ENCODE assay signal across 19 cellular contexts in genomic region chr9:101429736-101430135, GRCh38. TPM values are rescaled to one million over a fixed set of nuclear protein-coding genes. Genes with fewer than 3 reads are reported as not detected.
A peak's percentile ranks its signal among the peaks of the same experiment; 100 is the strongest.
DNase-seq lines count a peak whose midpoint lies in the region; ATAC-seq and TF ChIP-seq lines count a peak whose summit lies in the region.
"Had no signal": no experiment of that assay in that cellular context is flagged by ENCODE, and none has a peak within 500 bp of the region (broad histone marks: within the 10 kb centered on the region; RNA-seq: fewer than 3 reads in every experiment).

No MANE protein-coding gene starts in this region.

- H3K79me2 ChIP-seq in KMS-11 (ENCODE audit: insufficient read depth, low read depth) (no peaks in the 10 kb centered on the region), osteoblast (ENCODE audit: insufficient read depth, low read length) (no peaks in the 10 kb centered on the region)

- TF ChIP-seq CTCF in KMS-11 (conservative IDR thresholded peaks at IDR 0.05; ENCODE audit: low read depth, low read length) (no peak), right lobe of liver (IDR thresholded peaks at IDR 0.05) (no peak), osteoblast (IDR thresholded peaks at IDR 0.05; ENCODE audit: extremely low read depth, low read depth, low read length) (no peak)

- H4K20me1 ChIP-seq in KMS-11 (ENCODE audit: insufficient read depth) (no peaks in the 10 kb centered on the region), osteoblast (ENCODE audit: insufficient read depth, low read length) (no peaks in the 10 kb centered on the region)
- H4K20me1 ChIP-seq: BLaER1 had no signal

- ATAC-seq in left lobe of liver (peak; percentile 10), right lobe of liver (peak in 3 of 4 donors; percentile 0 to 10 (median 4)), GM21723 (IDR thresholded peaks at IDR 0.05; ENCODE audit: unreplicated experiment) (no peak)

- WGBS in right lobe of liver (ENCODE audit: insufficient coverage, low coverage, low lambda C conversion rate, missing lambda C conversion rate) = 60% methylated on average over 2 of the region's 7 CpGs

- H3K4me2 ChIP-seq in KMS-11 (no peak overlapping the region), osteoblast (ENCODE audit: insufficient read depth, low read length) (no peak overlapping the region)
- H3K4me2 ChIP-seq: BLaER1 had no signal

- H3K9ac ChIP-seq in KMS-11 = no peak overlapping the region
- H3K9ac ChIP-seq: BLaER1 had no signal

- intact Hi-C loops in right lobe of liver (cut with DNase I) = no loop called here

- H3K27ac ChIP-seq in KMS-11 (peak overlapping the region; percentile 99; the same call in 1 of the 2 replicates), right lobe of liver (peak overlapping the region in 2 of 3 donors; percentile 3 to 26), substantia nigra (ENCODE audit: low read depth, low read length, poor library complexity, severe bottlenecking) (no peak overlapping the region), osteoblast (ENCODE audit: low read depth, low read length) (no peak overlapping the region)
- H3K27ac ChIP-seq: BLaER1 had no signal

- TF ChIP-seq POLR2A in right lobe of liver (IDR thresholded peaks at IDR 0.05) = no peak

- peaks cover 69% of the 10 kb centered on the region for H3K4me1 ChIP-seq in KMS-11 (ENCODE audit: low read depth, poor library complexity, severe bottlenecking)
- H3K4me1 ChIP-seq in right lobe of liver = peaks cover 0 to 67% (median 31%) of the 10 kb centered on the region in 4 donors
- H3K4me1 ChIP-seq in osteoblast (ENCODE audit: insufficient read depth, low read length) = no peaks in the 10 kb centered on the region
- H3K4me1 ChIP-seq: BE2C, BLaER1 had no signal

- H3K9me3 ChIP-seq in right lobe of liver (no peaks in the 10 kb centered on the region), osteoblast (ENCODE audit: low read depth, low read length) (no peaks in the 10 kb centered on the region)
- H3K9me3 ChIP-seq: BE2C, BLaER1 had no signal

- H3K4me3 ChIP-seq in KMS-11 (IDR thresholded peaks at IDR 0.05; ENCODE audit: insufficient read depth, low read depth, low read length) (no peak overlapping the region), right lobe of liver (no peak overlapping the region), osteoblast (ENCODE audit: insufficient read depth, low read length) (no peak overlapping the region)
- H3K4me3 ChIP-seq: BLaER1 had no signal

- H3K36me3 ChIP-seq in KMS-11 (ENCODE audit: insufficient read depth) (no peaks in the 10 kb centered on the region), right lobe of liver (peaks cover 11 to 96% (median 46%) of the 10 kb centered on the region in 4 donors), osteoblast (ENCODE audit: insufficient read depth, low read length) (no peaks in the 10 kb centered on the region)
- H3K36me3 ChIP-seq: BE2C, BLaER1 had no signal

- H3K27me3 ChIP-seq in KMS-11 (ENCODE audit: insufficient read depth, low read depth) = no peaks in the 10 kb centered on the region
- H3K27me3 ChIP-seq in right lobe of liver = no peaks in the 10 kb centered on the region
- no peaks in the 10 kb centered on the region for H3K27me3 ChIP-seq in osteoblast (ENCODE audit: insufficient read depth, low read length)
- H3K27me3 ChIP-seq: BLaER1 had no signal

- H2AFZ ChIP-seq in KMS-11 (ENCODE audit: low read depth) (no peak overlapping the region), osteoblast (ENCODE audit: low read length) (no peak overlapping the region)

- DNase-seq in left lobe of liver (ENCODE audit: low spot score) (peak; percentile 62), right lobe of liver (peak in 2 of 3 donors; percentile 55 to 60), hepatic stellate cell (ENCODE audit: low spot score) (no peak), substantia nigra (lab: John Stamatoyannopoulos, UW) (no peak), osteoblast (ENCODE audit: insufficient read length, low spot score, missing footprints) (no peak)
- DNase-seq: 8988T; ACHN; BE2C; C1 segment of cervical spinal cord; CD4-positive, alpha-beta memory T cell; CD4-positive, CD25-positive, alpha-beta regulatory T cell; CD8-positive, alpha-beta memory T cell; COR-L47; DMS79 treated with DMSO at 0.1 percent for 48 hours; GF-D8 had no signal

RNA-seq across cellular contexts. Expression of gene ALDOB, which starts 5.8 kb away (rescaled TPM):
- total RNA-seq in left lobe of liver = 4,002 TPM
- total RNA-seq in right lobe of liver = 1,000 to 10,000 TPM; 2,876 to 4,505 (median 3,144) TPM
- not detected in 2 replicates for total RNA-seq in osteoblast
- total RNA-seq: A673; CD4-positive, alpha-beta memory T cell; CD4-positive, CD25-positive, alpha-beta regulatory T cell; CD8-positive, alpha-beta memory T cell had no signal

RNA-seq across cellular contexts. Expression of gene ZNF189, which starts 31.1 kb away (rescaled TPM):
- total RNA-seq in left lobe of liver = 8.3 TPM
- total RNA-seq in right lobe of liver = 1 to 10 TPM; 5.7 to 9.7 (median 8.2) TPM
- 17.7 and 19.2 TPM in 2 replicates for total RNA-seq in osteoblast

RNA-seq across cellular contexts. Expression of gene MRPL50, which starts 31.3 kb away (rescaled TPM):
- total RNA-seq in left lobe of liver (5.1 TPM), right lobe of liver (1 to 10 TPM; 4.6 to 8.7 (median 6.7) TPM), osteoblast (10.3 and 12.3 TPM in 2 replicates)

RNA-seq across cellular contexts. Expression of gene BAAT, which starts 44.9 kb away (rescaled TPM):
- total RNA-seq in left lobe of liver (459 TPM), right lobe of liver (100 to 1,000 TPM; 223 to 648 (median 507) TPM), osteoblast (under 0.01 TPM in 1 of 2 replicates, not detected in the other)
- total RNA-seq: CD8-positive, alpha-beta memory T cell had no signal

Comparison
In these comparisons a context has a peak if more than half of its experiments do, and no peak if none do; other contexts are left out.
1. H3K27ac ChIP-seq: peak in KMS-11 (single experiment) and right lobe of liver (2 of 3); none in substantia nigra (single experiment) and osteoblast (single experiment).
2. DNase-seq: peak in left lobe of liver (single experiment) and right lobe of liver (2 of 3); none in hepatic stellate cell (single experiment), substantia nigra (0 of 49) and osteoblast (single experiment).
3. RNA of gene ALDOB, which starts 5.8 kb away (total RNA-seq): 4,002 TPM in left lobe of liver (single experiment) and 2,876 to 4,505 TPM in right lobe of liver; not detected in osteoblast; every median in the first group is over 1,000 times any median in the second.